ENCODE assay signal across 1 cellular context in genomic region chr3:39809181-39809994, GRCh38.
A peak's percentile ranks its signal among the peaks of the same experiment; 100 is the strongest.
TF ChIP-seq lines count a peak whose summit lies in the region.

Gene MYRIP (plus strand): TSS chr3:39809609. CDS start chr3:39900817, 91,208 bp downstream.

TF ChIP-seq in HepG2, 621 proteins besides CTCF, POLR2A, EP300 and RAD21 (continued from another document and continues in another):
- TF ChIP-seq, protein P1, sequence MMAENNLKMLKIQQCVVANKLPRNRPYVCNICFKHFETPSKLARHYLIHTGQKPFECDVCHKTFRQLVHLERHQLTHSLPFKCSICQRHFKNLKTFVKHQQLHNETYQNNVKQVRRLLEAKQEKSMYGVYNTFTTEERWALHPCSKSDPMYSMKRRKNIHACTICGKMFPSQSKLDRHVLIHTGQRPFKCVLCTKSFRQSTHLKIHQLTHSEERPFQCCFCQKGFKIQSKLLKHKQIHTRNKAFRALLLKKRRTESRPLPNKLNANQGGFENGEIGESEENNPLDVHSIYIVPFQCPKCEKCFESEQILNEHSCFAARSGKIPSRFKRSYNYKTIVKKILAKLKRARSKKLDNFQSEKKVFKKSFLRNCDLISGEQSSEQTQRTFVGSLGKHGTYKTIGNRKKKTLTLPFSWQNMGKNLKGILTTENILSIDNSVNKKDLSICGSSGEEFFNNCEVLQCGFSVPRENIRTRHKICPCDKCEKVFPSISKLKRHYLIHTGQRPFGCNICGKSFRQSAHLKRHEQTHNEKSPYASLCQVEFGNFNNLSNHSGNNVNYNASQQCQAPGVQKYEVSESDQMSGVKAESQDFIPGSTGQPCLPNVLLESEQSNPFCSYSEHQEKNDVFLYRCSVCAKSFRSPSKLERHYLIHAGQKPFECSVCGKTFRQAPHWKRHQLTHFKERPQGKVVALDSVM (CRISPR knock-in tag; IDR thresholded peaks at IDR 0.05) = no peak
- TF ChIP-seq ZNF652 (CRISPR knock-in tag; IDR thresholded peaks at IDR 0.05; ENCODE audit: borderline replicate concordance, low read depth) = no peak
- TF ChIP-seq, protein P2, sequence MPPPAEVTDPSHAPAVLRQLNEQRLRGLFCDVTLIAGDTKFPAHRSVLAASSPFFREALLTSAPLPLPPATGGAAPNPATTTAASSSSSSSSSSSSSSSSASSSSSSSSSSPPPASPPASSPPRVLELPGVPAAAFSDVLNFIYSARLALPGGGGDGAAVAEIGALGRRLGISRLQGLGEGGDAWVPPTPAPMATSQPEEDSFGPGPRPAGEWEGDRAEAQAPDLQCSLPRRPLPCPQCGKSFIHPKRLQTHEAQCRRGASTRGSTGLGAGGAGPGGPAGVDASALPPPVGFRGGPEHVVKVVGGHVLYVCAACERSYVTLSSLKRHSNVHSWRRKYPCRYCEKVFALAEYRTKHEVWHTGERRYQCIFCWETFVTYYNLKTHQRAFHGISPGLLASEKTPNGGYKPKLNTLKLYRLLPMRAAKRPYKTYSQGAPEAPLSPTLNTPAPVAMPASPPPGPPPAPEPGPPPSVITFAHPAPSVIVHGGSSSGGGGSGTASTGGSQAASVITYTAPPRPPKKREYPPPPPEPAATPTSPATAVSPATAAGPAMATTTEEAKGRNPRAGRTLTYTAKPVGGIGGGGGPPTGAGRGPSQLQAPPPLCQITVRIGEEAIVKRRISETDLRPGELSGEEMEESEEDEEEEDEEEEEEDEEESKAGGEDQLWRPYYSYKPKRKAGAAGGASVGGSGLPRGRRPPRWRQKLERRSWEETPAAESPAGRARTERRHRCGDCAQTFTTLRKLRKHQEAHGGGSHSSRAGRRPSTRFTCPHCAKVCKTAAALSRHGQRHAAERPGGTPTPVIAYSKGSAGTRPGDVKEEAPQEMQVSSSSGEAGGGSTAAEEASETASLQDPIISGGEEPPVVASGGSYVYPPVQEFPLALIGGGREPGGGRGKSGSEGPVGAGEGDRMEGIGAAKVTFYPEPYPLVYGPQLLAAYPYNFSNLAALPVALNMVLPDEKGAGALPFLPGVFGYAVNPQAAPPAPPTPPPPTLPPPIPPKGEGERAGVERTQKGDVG (CRISPR knock-in tag; IDR thresholded peaks at IDR 0.05; ENCODE audit: borderline replicate concordance) = no peak
- no peak for TF ChIP-seq ZNF124 (CRISPR knock-in tag; IDR thresholded peaks at IDR 0.05)
- TF ChIP-seq ZNF383 (CRISPR knock-in tag; IDR thresholded peaks at IDR 0.05; ENCODE audit: borderline replicate concordance) = no peak
- no peak for TF ChIP-seq WIZ (CRISPR knock-in tag; IDR thresholded peaks at IDR 0.05)
- TF ChIP-seq, protein P3, sequence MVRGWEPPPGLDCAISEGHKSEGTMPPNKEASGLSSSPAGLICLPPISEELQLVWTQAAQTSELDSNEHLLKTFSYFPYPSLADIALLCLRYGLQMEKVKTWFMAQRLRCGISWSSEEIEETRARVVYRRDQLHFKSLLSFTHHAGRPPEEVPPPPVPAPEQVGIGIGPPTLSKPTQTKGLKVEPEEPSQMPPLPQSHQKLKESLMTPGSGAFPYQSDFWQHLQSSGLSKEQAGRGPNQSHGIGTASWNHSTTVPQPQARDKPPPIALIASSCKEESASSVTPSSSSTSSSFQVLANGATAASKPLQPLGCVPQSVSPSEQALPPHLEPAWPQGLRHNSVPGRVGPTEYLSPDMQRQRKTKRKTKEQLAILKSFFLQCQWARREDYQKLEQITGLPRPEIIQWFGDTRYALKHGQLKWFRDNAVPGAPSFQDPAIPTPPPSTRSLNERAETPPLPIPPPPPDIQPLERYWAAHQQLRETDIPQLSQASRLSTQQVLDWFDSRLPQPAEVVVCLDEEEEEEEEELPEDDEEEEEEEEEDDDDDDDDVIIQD (CRISPR knock-in tag; IDR thresholded peaks at IDR 0.05; ENCODE audit: low read depth) = no peak
- TF ChIP-seq ZNF615 (CRISPR knock-in tag; IDR thresholded peaks at IDR 0.05; ENCODE audit: borderline replicate concordance) = no peak
- TF ChIP-seq IRX3 (CRISPR knock-in tag; IDR thresholded peaks at IDR 0.05; ENCODE audit: borderline replicate concordance, low read depth) = no peak; the same call in 1 of the 2 replicates
- no peak for TF ChIP-seq TBP (CRISPR knock-in tag; IDR thresholded peaks at IDR 0.05)
- TF ChIP-seq SKI (IDR thresholded peaks at IDR 0.05; ENCODE audit: partially characterized antibody) = no peak
- no peak for TF ChIP-seq IKZF4 (CRISPR knock-in tag; IDR thresholded peaks at IDR 0.05; ENCODE audit: borderline replicate concordance, low read depth, not compliant biosample characterization)
- no peak for TF ChIP-seq ZNF256 (CRISPR knock-in tag; conservative IDR thresholded peaks at IDR 0.05)
- no peak for TF ChIP-seq AGO1 (IDR thresholded peaks at IDR 0.05; ENCODE audit: low read depth, low read length, poor library complexity, severe bottlenecking)
- no peak for TF ChIP-seq ZSCAN5A (CRISPR knock-in tag; IDR thresholded peaks at IDR 0.05; ENCODE audit: borderline replicate concordance)
- no peak for TF ChIP-seq SP5 (CRISPR knock-in tag; IDR thresholded peaks at IDR 0.05; ENCODE audit: borderline replicate concordance, low read depth)
- TF ChIP-seq FOXM1 (CRISPR knock-in tag; IDR thresholded peaks at IDR 0.05) = no peak; the same call in 1 of the 2 replicates
- 0 out of 2 replicates have a peak, but pooled peaks have one; percentile 50 for TF ChIP-seq ZNF225 (CRISPR knock-in tag; IDR thresholded peaks at IDR 0.05)
- 0 out of 2 replicates have a peak, but pooled peaks have one; percentile 52 for TF ChIP-seq ZBTB43 (CRISPR knock-in tag; conservative IDR thresholded peaks at IDR 0.05)
- TF ChIP-seq JUND (CRISPR knock-in tag; IDR thresholded peaks at IDR 0.05) = no peak
- TF ChIP-seq, protein P4, sequence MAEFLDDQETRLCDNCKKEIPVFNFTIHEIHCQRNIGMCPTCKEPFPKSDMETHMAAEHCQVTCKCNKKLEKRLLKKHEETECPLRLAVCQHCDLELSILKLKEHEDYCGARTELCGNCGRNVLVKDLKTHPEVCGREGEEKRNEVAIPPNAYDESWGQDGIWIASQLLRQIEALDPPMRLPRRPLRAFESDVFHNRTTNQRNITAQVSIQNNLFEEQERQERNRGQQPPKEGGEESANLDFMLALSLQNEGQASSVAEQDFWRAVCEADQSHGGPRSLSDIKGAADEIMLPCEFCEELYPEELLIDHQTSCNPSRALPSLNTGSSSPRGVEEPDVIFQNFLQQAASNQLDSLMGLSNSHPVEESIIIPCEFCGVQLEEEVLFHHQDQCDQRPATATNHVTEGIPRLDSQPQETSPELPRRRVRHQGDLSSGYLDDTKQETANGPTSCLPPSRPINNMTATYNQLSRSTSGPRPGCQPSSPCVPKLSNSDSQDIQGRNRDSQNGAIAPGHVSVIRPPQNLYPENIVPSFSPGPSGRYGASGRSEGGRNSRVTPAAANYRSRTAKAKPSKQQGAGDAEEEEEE (CRISPR knock-in tag; IDR thresholded peaks at IDR 0.05; ENCODE audit: borderline replicate concordance) = no peak
- TF ChIP-seq, protein P5, sequence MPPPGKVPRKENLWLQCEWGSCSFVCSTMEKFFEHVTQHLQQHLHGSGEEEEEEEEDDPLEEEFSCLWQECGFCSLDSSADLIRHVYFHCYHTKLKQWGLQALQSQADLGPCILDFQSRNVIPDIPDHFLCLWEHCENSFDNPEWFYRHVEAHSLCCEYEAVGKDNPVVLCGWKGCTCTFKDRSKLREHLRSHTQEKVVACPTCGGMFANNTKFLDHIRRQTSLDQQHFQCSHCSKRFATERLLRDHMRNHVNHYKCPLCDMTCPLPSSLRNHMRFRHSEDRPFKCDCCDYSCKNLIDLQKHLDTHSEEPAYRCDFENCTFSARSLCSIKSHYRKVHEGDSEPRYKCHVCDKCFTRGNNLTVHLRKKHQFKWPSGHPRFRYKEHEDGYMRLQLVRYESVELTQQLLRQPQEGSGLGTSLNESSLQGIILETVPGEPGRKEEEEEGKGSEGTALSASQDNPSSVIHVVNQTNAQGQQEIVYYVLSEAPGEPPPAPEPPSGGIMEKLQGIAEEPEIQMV (CRISPR knock-in tag; IDR thresholded peaks at IDR 0.05; ENCODE audit: low read depth) = 0 out of 2 replicates have a peak, but pooled peaks have one; percentile 19
- TF ChIP-seq PHF20 (CRISPR knock-in tag; IDR thresholded peaks at IDR 0.05) = no peak
- TF ChIP-seq, protein P6, sequence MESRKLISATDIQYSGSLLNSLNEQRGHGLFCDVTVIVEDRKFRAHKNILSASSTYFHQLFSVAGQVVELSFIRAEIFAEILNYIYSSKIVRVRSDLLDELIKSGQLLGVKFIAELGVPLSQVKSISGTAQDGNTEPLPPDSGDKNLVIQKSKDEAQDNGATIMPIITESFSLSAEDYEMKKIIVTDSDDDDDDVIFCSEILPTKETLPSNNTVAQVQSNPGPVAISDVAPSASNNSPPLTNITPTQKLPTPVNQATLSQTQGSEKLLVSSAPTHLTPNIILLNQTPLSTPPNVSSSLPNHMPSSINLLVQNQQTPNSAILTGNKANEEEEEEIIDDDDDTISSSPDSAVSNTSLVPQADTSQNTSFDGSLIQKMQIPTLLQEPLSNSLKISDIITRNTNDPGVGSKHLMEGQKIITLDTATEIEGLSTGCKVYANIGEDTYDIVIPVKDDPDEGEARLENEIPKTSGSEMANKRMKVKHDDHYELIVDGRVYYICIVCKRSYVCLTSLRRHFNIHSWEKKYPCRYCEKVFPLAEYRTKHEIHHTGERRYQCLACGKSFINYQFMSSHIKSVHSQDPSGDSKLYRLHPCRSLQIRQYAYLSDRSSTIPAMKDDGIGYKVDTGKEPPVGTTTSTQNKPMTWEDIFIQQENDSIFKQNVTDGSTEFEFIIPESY (CRISPR knock-in tag; IDR thresholded peaks at IDR 0.05) = no peak
- no peak for TF ChIP-seq ATAD3A (CRISPR knock-in tag; IDR thresholded peaks at IDR 0.05)
- TF ChIP-seq ZEB1 (IDR thresholded peaks at IDR 0.05; ENCODE audit: insufficient replicate concordance, low read depth) = no peak
- no peak for TF ChIP-seq HMG20B (CRISPR knock-in tag; conservative IDR thresholded peaks at IDR 0.05)
- no peak for TF ChIP-seq GMEB2 (CRISPR knock-in tag; IDR thresholded peaks at IDR 0.05; ENCODE audit: low read depth)
- no peak for TF ChIP-seq KMT2B (CRISPR knock-in tag; IDR thresholded peaks at IDR 0.05)
- no peak for TF ChIP-seq SUZ12 (IDR thresholded peaks at IDR 0.05; ENCODE audit: low read depth, low read length)
- TF ChIP-seq, protein P7, sequence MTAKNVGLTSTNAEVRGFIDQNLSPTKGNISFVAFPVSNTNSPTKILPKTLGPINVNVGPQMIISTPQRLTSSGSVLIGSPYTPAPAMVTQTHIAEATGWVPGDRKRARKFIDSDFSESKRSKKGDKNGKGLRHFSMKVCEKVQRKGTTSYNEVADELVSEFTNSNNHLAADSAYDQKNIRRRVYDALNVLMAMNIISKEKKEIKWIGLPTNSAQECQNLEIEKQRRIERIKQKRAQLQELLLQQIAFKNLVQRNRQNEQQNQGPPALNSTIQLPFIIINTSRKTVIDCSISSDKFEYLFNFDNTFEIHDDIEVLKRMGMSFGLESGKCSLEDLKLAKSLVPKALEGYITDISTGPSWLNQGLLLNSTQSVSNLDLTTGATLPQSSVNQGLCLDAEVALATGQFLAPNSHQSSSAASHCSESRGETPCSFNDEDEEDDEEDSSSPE (CRISPR knock-in tag; IDR thresholded peaks at IDR 0.05) = peak; percentile 22; the same call in 1 of the 2 replicates
- TF ChIP-seq MZF1 (CRISPR knock-in tag; IDR thresholded peaks at IDR 0.05; ENCODE audit: borderline replicate concordance) = no peak
- no peak for TF ChIP-seq MXD4 (CRISPR knock-in tag; IDR thresholded peaks at IDR 0.05)
- TF ChIP-seq HIVEP1 (CRISPR knock-in tag; IDR thresholded peaks at IDR 0.05) = no peak
- TF ChIP-seq ZNF337 (CRISPR knock-in tag; IDR thresholded peaks at IDR 0.05; ENCODE audit: borderline replicate concordance, low read depth) = no peak
- no peak for TF ChIP-seq CCDC6 (CRISPR knock-in tag; IDR thresholded peaks at IDR 0.05)
- TF ChIP-seq ARID3A (IDR thresholded peaks at IDR 0.05; ENCODE audit: low read depth, low read length) = no peak
